1 cellular context compared by ENCODE assay signal in genomic region chr2:224836263-224836662, GRCh38.
TF ChIP-seq lines count a peak whose summit lies in the region.

No MANE protein-coding gene starts in this region.

TF ChIP-seq in SK-N-SH treated with all-trans-retinoic acid at 6 μM for 48 hours, 23 proteins besides CTCF, POLR2A, EP300 and RAD21 (continued from another document):
- TF ChIP-seq PATZ1 (CRISPR knock-in tag; IDR thresholded peaks at IDR 0.05; ENCODE audit: borderline replicate concordance) (no peak), PPARA (CRISPR knock-in tag; IDR thresholded peaks at IDR 0.05; ENCODE audit: borderline replicate concordance) (no peak), ZNF70 (CRISPR knock-in tag; IDR thresholded peaks at IDR 0.05) (no peak), ARNTL (CRISPR knock-in tag; IDR thresholded peaks at IDR 0.05; ENCODE audit: borderline replicate concordance, low read depth) (no peak), ESRRG (CRISPR knock-in tag; IDR thresholded peaks at IDR 0.05) (no peak), ZNF565 (CRISPR knock-in tag; conservative IDR thresholded peaks at IDR 0.05; ENCODE audit: low read depth) (no peak)
